In genomic region chr16:31118223-31119155, GRCh38 we compare ENCODE assay signal across 6 cellular contexts. TPM values are rescaled to one million over a fixed set of nuclear protein-coding genes. Genes with fewer than 3 reads are reported as not detected.
A peak's percentile ranks its signal among the peaks of the same experiment; 100 is the strongest.
DNase-seq lines count a peak whose midpoint lies in the region; TF ChIP-seq lines count a peak whose summit lies in the region.

No MANE protein-coding gene starts in this region.

- H3K9me3 ChIP-seq in NT2/D1 (ENCODE audit: insufficient read depth, low read length) (no peaks in the 10 kb centered on the region), tibial artery (no peaks in the 10 kb centered on the region)

- peak overlapping the region; percentile 91 for H3K4me3 Mint-ChIP-seq in glutamatergic neuron (ENCODE audit: unreplicated experiment)

- TF ChIP-seq CTCF in 22Rv1 (IDR thresholded peaks at IDR 0.05) (no peak), glutamatergic neuron (IDR thresholded peaks at IDR 0.05; ENCODE audit: partially characterized antibody, unreplicated experiment) (no peak), tibial artery (IDR thresholded peaks at IDR 0.05) (no peak)

- DNase-seq in NT2/D1 (ENCODE audit: low read depth, low spot score) (no peak), glutamatergic neuron (no peak), tibial artery (no peak), NCI-H526 treated with DMSO at 0.1 percent for 48 hours (lab: John Stamatoyannopoulos, UW) (no peak), NCI-H524 treated with DMSO at 0.1 percent for 48 hours (lab: John Stamatoyannopoulos, UW) (no peak)

- H3K9ac ChIP-seq in NT2/D1 (ENCODE audit: insufficient read length, low read depth): peak overlapping the region; percentile 89

- H3K4me1 ChIP-seq in NT2/D1 (ENCODE audit: insufficient read depth, insufficient read length) (peaks cover 8% of the 10 kb centered on the region), tibial artery (peaks cover 0 to 23% (median 15%) of the 10 kb centered on the region in 4 donors)

- H3K27me3 ChIP-seq in NT2/D1 (ENCODE audit: insufficient read depth, insufficient read length) (no peaks in the 10 kb centered on the region), tibial artery (no peaks in the 10 kb centered on the region)

- peaks cover 6% of the 10 kb centered on the region for H3K4me1 Mint-ChIP-seq in glutamatergic neuron (ENCODE audit: low read depth, unreplicated experiment)

- H3K36me3 ChIP-seq in NT2/D1 (ENCODE audit: insufficient read depth, insufficient read length, low read length) (peaks cover 44% of the 10 kb centered on the region), tibial artery (peaks cover 36 to 46% (median 36%) of the 10 kb centered on the region in 3 donors)

- H3K27ac ChIP-seq in 22Rv1: peak overlapping the region; percentile 88
- H3K27ac ChIP-seq in tibial artery: peak overlapping the region; percentile 92 to 96

- H3K4me3 ChIP-seq in NT2/D1 (ENCODE audit: insufficient read length, low read depth) (peak overlapping the region; percentile 81), tibial artery (peak overlapping the region; percentile 75 to 84)

- peaks cover 8% of the 10 kb centered on the region for H3K9me3 Mint-ChIP-seq in glutamatergic neuron (ENCODE audit: unreplicated experiment)

- intact Hi-C loops in tibial artery (cut with DNase I; ENCODE audit: low total_unique reads): no loop called here

- H3K27ac Mint-ChIP-seq in glutamatergic neuron (ENCODE audit: unreplicated experiment): peak overlapping the region; percentile 73

- H3K27me3 Mint-ChIP-seq in glutamatergic neuron (ENCODE audit: unreplicated experiment): peaks cover 6% of the 10 kb centered on the region

- no peaks in the 10 kb centered on the region for H3K36me3 Mint-ChIP-seq in glutamatergic neuron (ENCODE audit: unreplicated experiment)

RNA-seq across cellular contexts. Expression of gene KAT8, which starts 1.0 kb away (rescaled TPM):
- 61.2 TPM for total RNA-seq in glutamatergic neuron (ENCODE audit: unreplicated experiment)

RNA-seq across cellular contexts. Expression of gene BCKDK, which starts 10.3 kb away (rescaled TPM):
- 62.4 TPM for total RNA-seq in glutamatergic neuron (ENCODE audit: unreplicated experiment)

RNA-seq across cellular contexts. Expression of gene PRSS8, which starts 17.0 kb away (rescaled TPM):
- total RNA-seq in glutamatergic neuron (ENCODE audit: unreplicated experiment): not detected

RNA-seq across cellular contexts. Expression of gene VKORC1, which starts 23.9 kb away (rescaled TPM):
- total RNA-seq in glutamatergic neuron (ENCODE audit: unreplicated experiment): 152 TPM

RNA-seq across cellular contexts. Expression of gene PRSS53, which starts 29.7 kb away (rescaled TPM):
- total RNA-seq in glutamatergic neuron (ENCODE audit: unreplicated experiment): 20.4 TPM
